38 cellular contexts compared by ENCODE assay signal in the genomic region with DNA sequence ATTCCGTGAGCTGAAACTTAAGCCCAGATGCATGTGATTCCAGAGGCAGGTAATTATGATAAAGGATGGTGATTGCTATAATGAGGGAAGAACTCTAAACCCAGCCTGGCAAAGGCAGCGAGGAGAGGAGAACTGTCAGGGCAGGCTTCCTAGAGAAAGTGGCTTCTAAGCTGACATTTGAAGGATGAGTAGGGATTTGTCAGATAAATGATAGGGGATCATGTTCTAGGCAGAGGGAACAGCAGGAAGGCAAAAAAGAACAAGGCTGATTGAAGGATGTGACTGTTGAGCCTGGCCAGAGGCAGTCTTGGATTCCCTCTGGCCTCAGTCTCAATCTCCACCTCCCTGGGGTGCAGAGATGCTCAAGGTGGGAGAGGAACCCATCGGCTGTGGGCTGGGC.
"Had no signal": no experiment of that assay in that cellular context is flagged by ENCODE, and none has a peak within 500 bp of the region (broad histone marks: within the 10 kb centered on the region; RNA-seq: fewer than 3 reads in every experiment).

No MANE protein-coding gene starts in this region.

- FAIRE-seq: bronchial epithelial cell, TTC549 had no signal

- H3K9me3 ChIP-seq: ascending aorta, colonic mucosa had no signal

- H3K36me3 Mint-ChIP-seq: activated CD8-positive, alpha-beta memory T cell treated with anti-CD3 and anti-CD28 coated beads, Interleukin-2, amount 10 ng/mL, durations not matched to agents 7 days and 5 days; activated naive CD4-positive, alpha-beta T cell treated with anti-CD3 and anti-CD28 coated beads, Interleukin-2, amount 10 ng/mL, durations not matched to agents 7 days and 5 days; activated naive CD4-positive, alpha-beta T cell treated with anti-CD3 and anti-CD28 coated beads, Interleukin-2, amount 50 U/mL, for 24 hours; activated naive CD8-positive, alpha-beta T cell; activated naive CD8-positive, alpha-beta T cell treated with anti-CD3 and anti-CD28 coated beads, Interleukin-2, amount 10 ng/mL, durations not matched to agents 7 days and 5 days; brain had no signal

- H3K36me3 ChIP-seq: ascending aorta, cardiac muscle cell, colonic mucosa had no signal

- H3K9me3 Mint-ChIP-seq: activated CD4-positive, alpha-beta memory T cell treated with anti-CD3 and anti-CD28 coated beads, Interleukin-2, amount 10 ng/mL, durations not matched to agents 7 days and 5 days; activated CD4-positive, alpha-beta T cell treated with anti-CD3 and anti-CD28 coated beads, Interleukin-2, amount 10 ng/mL, durations not matched to agents 7 days and 5 days; activated naive CD4-positive, alpha-beta T cell treated with anti-CD3 and anti-CD28 coated beads, Interleukin-2, amount 10 ng/mL, durations not matched to agents 7 days and 5 days; activated naive CD4-positive, alpha-beta T cell treated with anti-CD3 and anti-CD28 coated beads, Interleukin-2, amount 50 U/mL, for 24 hours; activated naive CD8-positive, alpha-beta T cell treated with anti-CD3 and anti-CD28 coated beads, Interleukin-2, amount 10 ng/mL, durations not matched to agents 7 days and 5 days; activated naive CD8-positive, alpha-beta T cell treated with anti-CD3 and anti-CD28 coated beads, Interleukin-2, amount 50 U/mL, for 24 hours; activated T-cell treated with anti-CD3 and anti-CD28 coated beads, Interleukin-2, amount 50 U/mL, for 24 hours; activated T-helper 2 cell treated with anti-CD3 and anti-CD28 coated beads, Interferon-gamma antibody, Interleukin-2, Interleukin-4, amounts not matched to agents 10 μg/mL and 5 μg/mL and 100 μg/mL, durations not matched to agents 14 hours and 24 hours and 36 hours; central memory CD8-positive, alpha-beta T cell; T-helper 2 cell treated with Interferon-gamma antibody and Interleukin-4, amounts not matched to agents 5 μg/mL and 100 μg/mL, for 36 hours had no signal

- H3K27ac ChIP-seq: ascending aorta, cardiac muscle cell, colonic mucosa had no signal

- H3K4me3 Mint-ChIP-seq: activated CD4-positive, alpha-beta memory T cell treated with anti-CD3 and anti-CD28 coated beads, Interleukin-2, amount 10 ng/mL, durations not matched to agents 7 days and 5 days; activated CD4-positive, alpha-beta T cell treated with anti-CD3 and anti-CD28 coated beads for 36 hours; activated CD4-positive, alpha-beta T cell treated with anti-CD3 and anti-CD28 coated beads, Interleukin-2, amount 10 ng/mL, durations not matched to agents 7 days and 5 days; activated CD8-positive, alpha-beta memory T cell treated with anti-CD3 and anti-CD28 coated beads, Interleukin-2, amount 10 ng/mL, durations not matched to agents 7 days and 5 days; activated CD8-positive, alpha-beta T cell treated with anti-CD3 and anti-CD28 coated beads, Interleukin-2, amount 10 ng/mL, durations not matched to agents 7 days and 5 days; activated naive CD4-positive, alpha-beta T cell treated with anti-CD3 and anti-CD28 coated beads, Interleukin-2, amount 10 ng/mL, durations not matched to agents 7 days and 5 days; activated naive CD4-positive, alpha-beta T cell treated with anti-CD3 and anti-CD28 coated beads, Interleukin-2, amount 50 U/mL, for 24 hours; activated naive CD8-positive, alpha-beta T cell; activated naive CD8-positive, alpha-beta T cell treated with anti-CD3 and anti-CD28 coated beads, Interleukin-2, amount 10 ng/mL, durations not matched to agents 7 days and 5 days; activated naive CD8-positive, alpha-beta T cell treated with anti-CD3 and anti-CD28 coated beads, Interleukin-2, amount 50 U/mL, for 24 hours; activated T-cell treated with anti-CD3 and anti-CD28 coated beads, Interleukin-2, amount 50 U/mL, for 24 hours; brain; central memory CD8-positive, alpha-beta T cell; T-helper 2 cell treated with Interferon-gamma antibody and Interleukin-4, amounts not matched to agents 5 μg/mL and 100 μg/mL, for 36 hours; WTC11 had no signal

- H3K4me1 Mint-ChIP-seq: activated CD4-positive, alpha-beta memory T cell treated with anti-CD3 and anti-CD28 coated beads, Interleukin-2, amount 10 ng/mL, durations not matched to agents 7 days and 5 days; activated CD4-positive, alpha-beta T cell treated with anti-CD3 and anti-CD28 coated beads for 36 hours; activated CD4-positive, alpha-beta T cell treated with anti-CD3 and anti-CD28 coated beads, Interleukin-2, amount 10 ng/mL, durations not matched to agents 7 days and 5 days; activated CD8-positive, alpha-beta memory T cell treated with anti-CD3 and anti-CD28 coated beads, Interleukin-2, amount 10 ng/mL, durations not matched to agents 7 days and 5 days; activated naive CD4-positive, alpha-beta T cell treated with anti-CD3 and anti-CD28 coated beads, Interleukin-2, amount 10 ng/mL, durations not matched to agents 7 days and 5 days; activated naive CD4-positive, alpha-beta T cell treated with anti-CD3 and anti-CD28 coated beads, Interleukin-2, amount 50 U/mL, for 24 hours; central memory CD8-positive, alpha-beta T cell had no signal

- ATAC-seq: activated CD4-positive, alpha-beta T cell treated with anti-CD3 and anti-CD28 coated beads for 36 hours; activated CD4-positive, CD25-positive, alpha-beta regulatory T cell treated with anti-CD3 and anti-CD28 coated beads, Interleukin-2, amount 50 U/mL, for 24 hours; activated CD8-positive, alpha-beta memory T cell treated with anti-CD3 and anti-CD28 coated beads, Interleukin-2, amount 10 ng/mL, durations not matched to agents 7 days and 5 days; activated CD8-positive, alpha-beta T cell treated with anti-CD3 and anti-CD28 coated beads, Interleukin-2, amount 10 ng/mL, durations not matched to agents 7 days and 5 days; activated naive CD8-positive, alpha-beta T cell treated with anti-CD3 and anti-CD28 coated beads, Interleukin-2, amount 50 U/mL, for 24 hours; WTC11 had no signal

- DNase-seq: activated CD4-positive, alpha-beta memory T cell treated with anti-CD3 and anti-CD28 coated beads, Interleukin-2, amount 10 ng/mL, durations not matched to agents 7 days and 5 days; activated CD4-positive, alpha-beta T cell treated with anti-CD3 and anti-CD28 coated beads for 1 hour; activated CD4-positive, alpha-beta T cell treated with anti-CD3 and anti-CD28 coated beads for 36 hours; activated CD4-positive, alpha-beta T cell treated with anti-CD3 and anti-CD28 coated beads for 48 hours; activated CD4-positive, alpha-beta T cell treated with anti-CD3 and anti-CD28 coated beads, Interleukin-2, amount 10 ng/mL, durations not matched to agents 7 days and 5 days; activated CD4-positive, alpha-beta T cell treated with anti-CD3 and anti-CD28 coated beads, Interleukin-2, amount 50 U/mL, for 48 hours; activated CD4-positive, CD25-positive, alpha-beta regulatory T cell; activated CD8-positive, alpha-beta memory T cell treated with anti-CD3 and anti-CD28 coated beads for 24 hours; activated CD8-positive, alpha-beta memory T cell treated with anti-CD3 and anti-CD28 coated beads, Interleukin-2, amount 10 ng/mL, durations not matched to agents 7 days and 5 days; activated CD8-positive, alpha-beta memory T cell treated with anti-CD3 and anti-CD28 coated beads, Interleukin-2, amount 50 U/mL, for 48 hours; activated CD8-positive, alpha-beta T cell treated with anti-CD3 and anti-CD28 coated beads, Interleukin-2, amount 10 ng/mL, durations not matched to agents 7 days and 5 days; activated effector memory CD4-positive, alpha-beta T cell treated with Interleukin-2 at 50 U/mL for 16 hours; activated gamma-delta T cell; activated naive CD4-positive, alpha-beta T cell treated with anti-CD3 and anti-CD28 coated beads, Interleukin-2, amount 10 ng/mL, durations not matched to agents 7 days and 5 days; activated naive CD4-positive, alpha-beta T cell treated with Interleukin-2 at 50 U/mL for 16 hours; activated naive CD8-positive, alpha-beta T cell treated with anti-CD3 and anti-CD28 coated beads, Interleukin-2, amount 10 ng/mL, durations not matched to agents 7 days and 5 days; activated naive CD8-positive, alpha-beta T cell treated with anti-CD3 and anti-CD28 coated beads, Interleukin-2, amount 50 U/mL, for 24 hours; activated T-cell treated with anti-CD3 and anti-CD28 coated beads, Interleukin-2, amount 50 U/mL, for 24 hours; activated T-cell treated with anti-CD3 and anti-CD28 coated beads, Interleukin-2, amount 50 U/mL, for 48 hours; amygdala; anterior cingulate cortex; caudate nucleus; cerebellar nuclear complex; colonic mucosa; T-helper 2 cell; T-helper 9 cell had no signal

- H3K27me3 ChIP-seq: ascending aorta, cardiac muscle cell had no signal

- H3K27me3 Mint-ChIP-seq: brain had no signal

- H3K4me3 ChIP-seq: ascending aorta, cardiac muscle cell, colonic mucosa had no signal

- H3K27ac Mint-ChIP-seq: activated CD4-positive, alpha-beta memory T cell treated with anti-CD3 and anti-CD28 coated beads, Interleukin-2, amount 10 ng/mL, durations not matched to agents 7 days and 5 days; activated CD4-positive, alpha-beta T cell treated with anti-CD3 and anti-CD28 coated beads for 36 hours; activated CD4-positive, alpha-beta T cell treated with anti-CD3 and anti-CD28 coated beads, Interleukin-2, amount 10 ng/mL, durations not matched to agents 7 days and 5 days; activated CD8-positive, alpha-beta memory T cell treated with anti-CD3 and anti-CD28 coated beads, Interleukin-2, amount 10 ng/mL, durations not matched to agents 7 days and 5 days; activated CD8-positive, alpha-beta T cell treated with anti-CD3 and anti-CD28 coated beads, Interleukin-2, amount 10 ng/mL, durations not matched to agents 7 days and 5 days; activated naive CD4-positive, alpha-beta T cell treated with anti-CD3 and anti-CD28 coated beads, Interleukin-2, amount 10 ng/mL, durations not matched to agents 7 days and 5 days; activated naive CD4-positive, alpha-beta T cell treated with anti-CD3 and anti-CD28 coated beads, Interleukin-2, amount 50 U/mL, for 24 hours; activated naive CD8-positive, alpha-beta T cell; activated naive CD8-positive, alpha-beta T cell treated with anti-CD3 and anti-CD28 coated beads, Interleukin-2, amount 10 ng/mL, durations not matched to agents 7 days and 5 days; activated naive CD8-positive, alpha-beta T cell treated with anti-CD3 and anti-CD28 coated beads, Interleukin-2, amount 50 U/mL, for 24 hours; activated T-cell treated with anti-CD3 and anti-CD28 coated beads, Interleukin-2, amount 50 U/mL, for 24 hours; activated T-helper 2 cell treated with anti-CD3 and anti-CD28 coated beads, Interferon-gamma antibody, Interleukin-2, Interleukin-4, amounts not matched to agents 10 μg/mL and 5 μg/mL and 100 μg/mL, durations not matched to agents 14 hours and 24 hours and 36 hours; brain; T-helper 2 cell treated with Interferon-gamma antibody and Interleukin-4, amounts not matched to agents 5 μg/mL and 100 μg/mL, for 36 hours; WTC11 had no signal
